In the genomic region with DNA sequence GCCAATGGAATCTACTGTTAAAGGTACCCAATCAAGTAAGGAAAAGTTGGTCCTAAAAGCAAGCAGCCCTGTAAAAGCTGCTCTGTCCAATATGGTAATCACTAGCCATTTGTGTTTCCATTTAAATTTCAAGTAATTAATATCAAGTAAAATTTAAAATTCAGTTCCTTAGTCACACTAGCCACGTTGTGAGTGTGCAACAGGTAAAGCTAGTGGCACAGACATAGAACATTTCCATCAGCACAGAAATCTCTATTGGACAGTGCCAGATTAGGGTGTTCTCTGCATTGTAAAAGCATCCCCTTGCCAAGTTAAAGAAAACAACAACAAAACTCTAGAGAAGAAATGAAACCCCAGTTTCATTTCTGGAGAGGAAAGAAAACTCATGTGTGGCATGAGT, we compare ENCODE assay signal across 14 cellular contexts. TPM values are rescaled to one million over a fixed set of nuclear protein-coding genes. Genes with fewer than 3 reads are reported as not detected.
DNase-seq lines count a peak whose midpoint lies in the region; ATAC-seq, FAIRE-seq and TF ChIP-seq lines count a peak whose summit lies in the region.
"Had no signal": no experiment of that assay in that cellular context is flagged by ENCODE, and none has a peak within 500 bp of the region (broad histone marks: within the 10 kb centered on the region; RNA-seq: fewer than 3 reads in every experiment).

No MANE protein-coding gene starts in this region.

- no peak for TF ChIP-seq RAD21 in IMR-90 (IDR thresholded peaks at IDR 0.05; ENCODE audit: low read length)

- H3K36me3 Mint-ChIP-seq in astrocyte (ENCODE audit: low read depth, unreplicated experiment) = peaks cover 14% of the 10 kb centered on the region
- H3K36me3 Mint-ChIP-seq: WTC11 had no signal

- H3K79me2 ChIP-seq in astrocyte (ENCODE audit: insufficient read depth, low read length) (peaks cover 89% of the 10 kb centered on the region), keratinocyte (ENCODE audit: control insufficient read depth, insufficient read depth, low read length) (peaks cover 91% of the 10 kb centered on the region)

- ATAC-seq in IMR-90 (ENCODE audit: low read depth) = no peak
- no peak for ATAC-seq in thoracic aorta (ENCODE audit: insufficient number of reproducible peaks, low FRiP score, low read depth)
- ATAC-seq in aorta (ENCODE audit: low FRiP score) = no peak
- ATAC-seq: WTC11 had no signal

- no TSS peak for BruUV-seq in IMR-90 (replicated peaks; lab: Mats Ljungman, UMichigan)

- H4K91ac ChIP-seq in IMR-90 (ENCODE audit: insufficient read depth, low read depth, low read length) = no peak overlapping the region

- intact Hi-C loops in IMR-90 (cut with micrococcal nuclease) (loop anchor here (5.0 kb wide), 2 partner anchors 278 to 392 kb away; no protein-coding TSS in a partner anchor), aorta (cut with DNase I) (loop anchor here (5.0 to 10.0 kb wide), 4 partner anchors 53 to 257 kb away; no protein-coding TSS in a partner anchor)

- H3K79me1 ChIP-seq in IMR-90 (ENCODE audit: low read depth in 1 of 2, low read length in 2 of 2) = peaks cover 0 to 27% of the 10 kb centered on the region in 2 experiments; a peak in 2 of 4 replicates

- H4K20me1 ChIP-seq in IMR-90 (ENCODE audit: insufficient read depth, low read length) = peaks cover 25% of the 10 kb centered on the region
- peaks cover 16% of the 10 kb centered on the region for H4K20me1 ChIP-seq in astrocyte (ENCODE audit: insufficient read depth, low read length)
- H4K20me1 ChIP-seq in keratinocyte (ENCODE audit: control insufficient read depth, extremely low read depth, insufficient read depth, low read length) = peaks cover 21% of the 10 kb centered on the region

- no peak overlapping the region for H2AK5ac ChIP-seq in IMR-90 (ENCODE audit: low read depth, low read length)

- dilution Hi-C loops in IMR-90 (cut with HindIII; ENCODE audit: low sequenced_read_pairs, unreplicated experiment) = no loop called here
- dilution Hi-C loops in keratinocyte (cut with MboI; ENCODE audit: extremely low pct_ligation_motif_present, low sequenced_read_pairs) = no loop called here

- H2BK5ac ChIP-seq in IMR-90 (ENCODE audit: low read depth, low read length, poor library complexity, severe bottlenecking) = peak overlapping the region; percentile 48

- H2AK9ac ChIP-seq in IMR-90 (replicated peaks; ENCODE audit: low read depth, low read length, poor library complexity) = no peak overlapping the region

- no peak overlapping the region for H4K5ac ChIP-seq in IMR-90 (ENCODE audit: low read depth, low read length)

- H3K36me3 ChIP-seq in IMR-90 (ENCODE audit: control insufficient read depth, insufficient read depth, low read length) (peaks cover 28% of the 10 kb centered on the region), astrocyte (ENCODE audit: insufficient read depth, low read length) (peaks cover 36% of the 10 kb centered on the region), keratinocyte (ENCODE audit: control insufficient read depth in 2 of 2, extremely low read depth in 1 of 2, insufficient read depth in 2 of 2, low read length in 2 of 2) (peaks cover 26 to 44% of the 10 kb centered on the region in 2 experiments), thoracic aorta (no peaks in the 10 kb centered on the region), aorta (ENCODE audit: control insufficient read depth in 1 of 2, insufficient read depth in 2 of 2, low read length in 1 of 2) (no peaks in the 10 kb centered on the region)
- H3K36me3 ChIP-seq: neutrophil had no signal

- DNase-seq in IMR-90 (no peak), astrocyte (ENCODE audit: low read depth) (no peak), keratinocyte (ENCODE audit: low read depth, low spot score) (no peak), thoracic aorta (ENCODE audit: low spot score) (no peak), aorta (no peak), LoVo (ENCODE audit: low spot score) (no peak), AG20443 (ENCODE audit: low spot score) (no peak)
- DNase-seq: activated naive CD4-positive, alpha-beta T cell; CD4-positive, alpha-beta T cell; erythroblast; MV-4-11; stimulated activated CD4-positive, alpha-beta T cell treated with anti-CD3 and anti-CD28 coated beads, Interleukin-15, amount 100 ng/mL, for 24 hours had no signal

- in situ Hi-C loops in IMR-90 (cut with MboI; ENCODE audit: low sequenced_read_pairs) = loop anchor here (10.0 kb wide), 1 partner anchor 354 kb away; no protein-coding TSS in a partner anchor

- H3K4me1 Mint-ChIP-seq in astrocyte (ENCODE audit: low read depth, unreplicated experiment) = peaks cover 47% of the 10 kb centered on the region

- peak overlapping the region; percentile 49; the same call in 1 of the 2 replicates for H3K56ac ChIP-seq in IMR-90 (ENCODE audit: extremely low read depth, insufficient read depth, low read length)

- H3K4ac ChIP-seq in IMR-90 (ENCODE audit: low read depth, low read length) = no peak overlapping the region; the same call in 1 of the 2 replicates

- H2AFZ ChIP-seq in IMR-90 (replicated peaks; ENCODE audit: low read length, poor library complexity) (no peak overlapping the region), astrocyte (ENCODE audit: low read depth, low read length) (no peak overlapping the region), keratinocyte (ENCODE audit: control insufficient read depth, low read length) (no peak overlapping the region)

- H3K14ac ChIP-seq in IMR-90 (replicated peaks; ENCODE audit: low read depth, low read length) = no peak overlapping the region; the same call in 1 of the 2 replicates

- H3K27ac ChIP-seq in IMR-90 (ENCODE audit: insufficient read depth, low read length) (no peak overlapping the region), astrocyte (ENCODE audit: low read depth, low read length) (peak overlapping the region; percentile 13), keratinocyte (ENCODE audit: control insufficient read depth, insufficient read depth, low read length) (peak overlapping the region; percentile 6), thoracic aorta (peak overlapping the region; percentile 2 to 29), aorta (ENCODE audit: low read depth in 1 of 2, low read length in 2 of 2) (no peak overlapping the region)
- H3K27ac ChIP-seq: neutrophil had no signal

- POLR2A ChIA-PET in IMR-90 (lab: Charles Lee; ENCODE audit: unreplicated experiment) = interaction anchor here (0.9 kb wide), 1 partner anchor 18 kb away, joined by 11 read pairs; no protein-coding TSS in a partner anchor

- H3K27ac Mint-ChIP-seq in astrocyte (ENCODE audit: unreplicated experiment) = peak overlapping the region; percentile 31
- H3K27ac Mint-ChIP-seq: CD4-positive, alpha-beta T cell; WTC11 had no signal

- CTCF ChIA-PET in IMR-90 (lab: Yijun Ruan, JAX) = no interaction called here

- H3K4me3 ChIP-seq in IMR-90 (ENCODE audit: insufficient read depth, low read depth, low read length) (no peak overlapping the region), astrocyte (ENCODE audit: insufficient read depth, low read depth, low read length) (peak overlapping the region; percentile 4), keratinocyte (ENCODE audit: control insufficient read depth in 2 of 3, extremely low read depth in 1 of 3, insufficient read depth in 2 of 3, low read depth in 1 of 3, low read length in 3 of 3) (peak overlapping the region; percentile 11 to 46 (median 44)), thoracic aorta (peak overlapping the region; percentile 95), aorta (ENCODE audit: low read length in 2 of 2) (no peak overlapping the region)

- H3K27me3 ChIP-seq in IMR-90 (ENCODE audit: control insufficient read depth, insufficient read depth, low read length) = no peaks in the 10 kb centered on the region
- no peaks in the 10 kb centered on the region for H3K27me3 ChIP-seq in astrocyte (ENCODE audit: insufficient read depth, low read length)
- no peaks in the 10 kb centered on the region for H3K27me3 ChIP-seq in keratinocyte (ENCODE audit: control insufficient read depth, extremely low read depth, insufficient read depth, low read length)
- H3K27me3 ChIP-seq in thoracic aorta (replicated peaks; ENCODE audit: insufficient read depth) = no peaks in the 10 kb centered on the region
- no peaks in the 10 kb centered on the region for H3K27me3 ChIP-seq in aorta (ENCODE audit: control insufficient read depth in 1 of 2, insufficient read depth in 2 of 2, low read length in 1 of 2)

- no peaks in the 10 kb centered on the region for H3K27me3 Mint-ChIP-seq in astrocyte (ENCODE audit: low read depth, unreplicated experiment)

- peak overlapping the region; percentile 47; the same call in 1 of the 2 replicates for H3K9ac ChIP-seq in IMR-90 (ENCODE audit: low read depth, low read length)
- H3K9ac ChIP-seq in astrocyte (ENCODE audit: low read length) = no peak overlapping the region
- H3K9ac ChIP-seq in keratinocyte (ENCODE audit: control insufficient read depth, extremely low read depth, insufficient read depth, low read length) = peak overlapping the region; percentile 13

- H3K9me1 ChIP-seq in IMR-90 (ENCODE audit: insufficient read depth, low read length) (peaks cover 6% of the 10 kb centered on the region; the same call in 1 of the 2 replicates), keratinocyte (ENCODE audit: control insufficient read depth, extremely low read depth, insufficient read depth, low read length) (no peaks in the 10 kb centered on the region)

- H3K9me3 Mint-ChIP-seq in astrocyte (ENCODE audit: unreplicated experiment) = no peaks in the 10 kb centered on the region
- H3K9me3 Mint-ChIP-seq: CD4-positive, alpha-beta T cell; WTC11 had no signal

- no CpG with 5 or more reads among the region's 1 CpG for WGBS in IMR-90 (ENCODE audit: extremely low coverage in 2 of 2, insufficient read length in 1 of 2), 2 experiments
- 19 to 22% methylated on average over 1 of the region's 1 CpG for WGBS in aorta, 2 donors

- H3K4me2 ChIP-seq in IMR-90 (ENCODE audit: low read depth, low read length) (peak overlapping the region; percentile 70; the same call in 1 of the 2 replicates), astrocyte (ENCODE audit: low read length) (peak overlapping the region; percentile 76), keratinocyte (ENCODE audit: control insufficient read depth, extremely low read depth, insufficient read depth, low read depth, low read length) (peak overlapping the region; percentile 61)

- H3K18ac ChIP-seq in IMR-90 (ENCODE audit: low read depth, low read length) = peak overlapping the region; percentile 32; the same call in 1 of the 2 replicates

- no peak for TF ChIP-seq POLR2A in IMR-90 (IDR thresholded peaks at IDR 0.05; ENCODE audit: low read depth, low read length)

- no peak overlapping the region for H2BK15ac ChIP-seq in IMR-90 (ENCODE audit: low read depth, low read length)

- peak overlapping the region; percentile 96 for H3K4me3 Mint-ChIP-seq in astrocyte (ENCODE audit: unreplicated experiment)
- H3K4me3 Mint-ChIP-seq: CD4-positive, alpha-beta T cell; WTC11 had no signal

- H4K8ac ChIP-seq in IMR-90 (ENCODE audit: low read depth in 2 of 2, low read length in 2 of 2) = no peak overlapping the region

- H3K23ac ChIP-seq in IMR-90 (ENCODE audit: low read depth, low read length) = peak overlapping the region; percentile 67; the same call in 1 of the 2 replicates

- no peak for FAIRE-seq in astrocyte (lab: Jason Lieb, UNC)
- no peak for FAIRE-seq in keratinocyte (lab: Jason Lieb, UNC)

- TF ChIP-seq CTCF in IMR-90 (conservative IDR thresholded peaks at IDR 0.05; ENCODE audit: low read depth, low read length) (no peak), astrocyte (IDR thresholded peaks at IDR 0.05; ENCODE audit: insufficient read depth, low read depth, low read length) (no peak), keratinocyte (optimal IDR thresholded peaks at IDR 0.05 in 1 of 3, IDR thresholded peaks at IDR 0.05 in 1 of 3, conservative IDR thresholded peaks at IDR 0.05 in 1 of 3; ENCODE audit: extremely low read depth in 1 of 3, insufficient read depth in 2 of 3, low read length in 3 of 3) (no peak), thoracic aorta (IDR thresholded peaks at IDR 0.05) (no peak)

- peaks cover 10% of the 10 kb centered on the region for H3K4me1 ChIP-seq in IMR-90 (ENCODE audit: control insufficient read depth, insufficient read depth, low read length)
- peaks cover 30% of the 10 kb centered on the region for H3K4me1 ChIP-seq in astrocyte (ENCODE audit: insufficient read depth, low read length)
- H3K4me1 ChIP-seq in keratinocyte (ENCODE audit: control insufficient read depth, extremely low read depth, insufficient read depth, low read length) = peaks cover 41% of the 10 kb centered on the region
- peaks cover 32 to 65% of the 10 kb centered on the region in 2 donors for H3K4me1 ChIP-seq in thoracic aorta (ENCODE audit: control insufficient read depth in 1 of 2, low read depth in 2 of 2)
- H3K4me1 ChIP-seq in aorta (ENCODE audit: control insufficient read depth in 1 of 2, insufficient read depth in 2 of 2, low read length in 2 of 2) = peaks cover 2% of the 10 kb centered on the region in 2 donors

- H3K9me3 ChIP-seq in IMR-90 (ENCODE audit: control insufficient read depth, insufficient read depth, low read length) = no peaks in the 10 kb centered on the region
- no peaks in the 10 kb centered on the region for H3K9me3 ChIP-seq in astrocyte (ENCODE audit: insufficient read depth, low read depth, low read length)
- no peaks in the 10 kb centered on the region for H3K9me3 ChIP-seq in keratinocyte (ENCODE audit: control insufficient read depth, low read depth, low read length)
- no peaks in the 10 kb centered on the region for H3K9me3 ChIP-seq in thoracic aorta
- H3K9me3 ChIP-seq in aorta (ENCODE audit: control insufficient read depth, low read length) = no peaks in the 10 kb centered on the region
- H3K9me3 ChIP-seq: neutrophil had no signal

- H2BK20ac ChIP-seq in IMR-90 (ENCODE audit: low read depth, low read length) = no peak overlapping the region

- H2BK120ac ChIP-seq in IMR-90 (ENCODE audit: low read depth, low read length) = no peak overlapping the region

RNA-seq across cellular contexts. Expression of gene CAV1, which starts 4.4 kb away (rescaled TPM):
- total RNA-seq in IMR-90 (2012; rRNA removed) (1,496 and 1,592 TPM in 2 replicates), astrocyte (384 and 472 TPM in 2 replicates), thoracic aorta (100 to 1,000 TPM; 194 to 210 TPM), aorta (100 to 1,000 TPM; 229 to 230 TPM)
- polyA plus RNA-seq in IMR-90 (2012; rRNA removed) (1,549 and 1,808 TPM in 2 replicates), keratinocyte (2,867 to 2,979 TPM (median 2,905 TPM) in 3 replicates), aorta (100 to 1,000 TPM; 133 to 229 TPM)
- polyA plus RNA-seq in IMR-90 (2012; cell fraction: cytosol; rRNA removed) = 1,102 and 4,328 TPM in 2 replicates
- polyA plus RNA-seq in IMR-90 (2012; cell fraction: nucleus; rRNA removed; ENCODE audit: low replicate concordance) = 319 and 633 TPM in 2 replicates
- polyA plus RNA-seq in keratinocyte (2011; ENCODE audit: low read depth) = 537 TPM
- 3,107 and 4,303 TPM in 2 replicates for polyA plus RNA-seq in keratinocyte (2011; cell fraction: cytosol; rRNA removed)
- 2,001 and 2,393 TPM in 2 replicates for polyA plus RNA-seq in keratinocyte (2011; cell fraction: nucleus; rRNA removed)
- 370 and 1,627 TPM in 2 replicates for polyA plus RNA-seq in keratinocyte (2012; ENCODE audit: low replicate concordance)
- 4,413 to 5,248 TPM (median 4,690 TPM) in 3 replicates for polyA minus RNA-seq in keratinocyte
- 1,844 TPM for polyA minus RNA-seq in keratinocyte (2011; cell fraction: cytosol; rRNA and poly(A)+ RNA removed)
- 723 and 1,290 TPM in 2 replicates for polyA minus RNA-seq in keratinocyte (2011; cell fraction: nucleus; rRNA and poly(A)+ RNA removed)
- total RNA-seq: CD4-positive, alpha-beta T cell had no signal

RNA-seq across cellular contexts. Expression of gene CAV2, which starts 29.7 kb away (rescaled TPM):
- total RNA-seq in IMR-90 (2012; rRNA removed) (199 and 217 TPM in 2 replicates), astrocyte (152 and 161 TPM in 2 replicates), thoracic aorta (100 to 1,000 TPM in 1 of 2 donors, 10 to 100 TPM in 1; 93.8 to 157 TPM), aorta (100 to 1,000 TPM in 1 of 2 donors, 10 to 100 TPM in 1; 86.7 to 131 TPM)
- polyA plus RNA-seq in IMR-90 (2012; rRNA removed) (217 and 265 TPM in 2 replicates), keratinocyte (467 to 631 TPM (median 530 TPM) in 3 replicates), aorta (10 to 100 TPM; 81.8 to 89.8 TPM)
- polyA plus RNA-seq in IMR-90 (2012; cell fraction: cytosol; rRNA removed) = 110 and 169 TPM in 2 replicates
- polyA plus RNA-seq in IMR-90 (2012; cell fraction: nucleus; rRNA removed; ENCODE audit: low replicate concordance) = 42.8 and 115 TPM in 2 replicates
- polyA plus RNA-seq in keratinocyte (2011; ENCODE audit: low read depth) = 140 TPM
- 511 and 813 TPM in 2 replicates for polyA plus RNA-seq in keratinocyte (2011; cell fraction: cytosol; rRNA removed)
- 329 and 358 TPM in 2 replicates for polyA plus RNA-seq in keratinocyte (2011; cell fraction: nucleus; rRNA removed)
- polyA plus RNA-seq in keratinocyte (2012; ENCODE audit: low replicate concordance) = 170 and 280 TPM in 2 replicates
- polyA minus RNA-seq in keratinocyte = 373 to 543 TPM (median 498 TPM) in 3 replicates
- 618 TPM for polyA minus RNA-seq in keratinocyte (2011; cell fraction: cytosol; rRNA and poly(A)+ RNA removed)
- 114 and 202 TPM in 2 replicates for polyA minus RNA-seq in keratinocyte (2011; cell fraction: nucleus; rRNA and poly(A)+ RNA removed)
- total RNA-seq: CD4-positive, alpha-beta T cell had no signal

Comparison
In these comparisons a context has a peak if more than half of its experiments do, and no peak if none do; other contexts are left out.
1. H3K27ac ChIP-seq: peak in astrocyte (single experiment), keratinocyte (single experiment) and thoracic aorta (2 of 2); none in IMR-90 (single experiment) and aorta (0 of 2).
2. H3K4me3 ChIP-seq: peak in astrocyte (single experiment), keratinocyte (3 of 3) and thoracic aorta (single experiment); none in IMR-90 (single experiment) and aorta (0 of 2).
3. Peak in every context shown above with its lines, with median percentiles within 50 percentile points of each other: H3K4me2 ChIP-seq.